ENCODE assay signal across 9 cellular contexts in genomic region chrX:40434947-40435346, GRCh38.
DNase-seq lines count a peak whose midpoint lies in the region; ATAC-seq and TF ChIP-seq lines count a peak whose summit lies in the region.
"Had no signal": no experiment of that assay in that cellular context is flagged by ENCODE, and none has a peak within 500 bp of the region (broad histone marks: within the 10 kb centered on the region; RNA-seq: fewer than 3 reads in every experiment).

No MANE protein-coding gene starts in this region.

- no peak for ATAC-seq in activated naive CD8-positive, alpha-beta T cell treated with anti-CD3 and anti-CD28 coated beads, Interleukin-2, amount 50 U/mL, for 24 hours
- no peak for ATAC-seq in activated T-cell treated with anti-CD3 and anti-CD28 coated beads, Interleukin-2, amount 50 U/mL, for 72 hours (replicated peaks in 1 of 2)

- H3K4me1 Mint-ChIP-seq in activated naive CD8-positive, alpha-beta T cell treated with anti-CD3 and anti-CD28 coated beads, Interleukin-2, amount 50 U/mL, for 24 hours = peaks cover 8% of the 10 kb centered on the region
- no peaks in the 10 kb centered on the region for H3K4me1 Mint-ChIP-seq in activated T-cell treated with anti-CD3 and anti-CD28 coated beads, Interleukin-2, amount 50 U/mL, for 72 hours (ENCODE audit: low read depth)

- DNase-seq in C1 segment of cervical spinal cord (lab: John Stamatoyannopoulos, UW) (peak in 10 of 14 donors; percentile 1 to 50 (median 29)), NCI-H2171 treated with DMSO at 0.1 percent for 48 hours (lab: John Stamatoyannopoulos, UW) (peak; percentile 78), erythroblast (lab: John Stamatoyannopoulos, UW) (peak; percentile 50), mucosa of gallbladder (ENCODE audit: low spot score) (peak; percentile 12), NCI-H128 (lab: John Stamatoyannopoulos, UW; ENCODE audit: unreplicated experiment) (no peak), SKM-1 (lab: John Stamatoyannopoulos, UW; ENCODE audit: unreplicated experiment) (no peak)
- no peak for DNase-seq in activated naive CD8-positive, alpha-beta T cell treated with anti-CD3 and anti-CD28 coated beads, Interleukin-2, amount 50 U/mL, for 24 hours
- no peak for DNase-seq in activated T-cell treated with anti-CD3 and anti-CD28 coated beads, Interleukin-2, amount 50 U/mL, for 72 hours
- DNase-seq: NCI-H524 treated with DMSO at 0.1 percent for 48 hours had no signal

- H3K9me3 Mint-ChIP-seq in activated naive CD8-positive, alpha-beta T cell treated with anti-CD3 and anti-CD28 coated beads, Interleukin-2, amount 50 U/mL, for 24 hours = peaks cover 4% of the 10 kb centered on the region
- no peaks in the 10 kb centered on the region for H3K9me3 Mint-ChIP-seq in activated T-cell treated with anti-CD3 and anti-CD28 coated beads, Interleukin-2, amount 50 U/mL, for 72 hours

- H3K4me3 Mint-ChIP-seq in activated naive CD8-positive, alpha-beta T cell treated with anti-CD3 and anti-CD28 coated beads, Interleukin-2, amount 50 U/mL, for 24 hours = no peak overlapping the region
- no peak overlapping the region for H3K4me3 Mint-ChIP-seq in activated T-cell treated with anti-CD3 and anti-CD28 coated beads, Interleukin-2, amount 50 U/mL, for 72 hours

- no peaks in the 10 kb centered on the region for H3K36me3 Mint-ChIP-seq in activated naive CD8-positive, alpha-beta T cell treated with anti-CD3 and anti-CD28 coated beads, Interleukin-2, amount 50 U/mL, for 24 hours (ENCODE audit: low read depth)
- peaks cover 1 to 4% of the 10 kb centered on the region in 2 donors for H3K36me3 Mint-ChIP-seq in activated T-cell treated with anti-CD3 and anti-CD28 coated beads, Interleukin-2, amount 50 U/mL, for 72 hours (ENCODE audit: insufficient read depth in 2 of 2)

- no peaks in the 10 kb centered on the region for H3K27me3 Mint-ChIP-seq in activated naive CD8-positive, alpha-beta T cell treated with anti-CD3 and anti-CD28 coated beads, Interleukin-2, amount 50 U/mL, for 24 hours
- peaks cover 21% of the 10 kb centered on the region for H3K27me3 Mint-ChIP-seq in activated T-cell treated with anti-CD3 and anti-CD28 coated beads, Interleukin-2, amount 50 U/mL, for 72 hours (ENCODE audit: low read depth)

- H3K27ac Mint-ChIP-seq in activated naive CD8-positive, alpha-beta T cell treated with anti-CD3 and anti-CD28 coated beads, Interleukin-2, amount 50 U/mL, for 24 hours = no peak overlapping the region
- no peak overlapping the region for H3K27ac Mint-ChIP-seq in activated T-cell treated with anti-CD3 and anti-CD28 coated beads, Interleukin-2, amount 50 U/mL, for 72 hours

- TF ChIP-seq POLR2A in erythroblast (IDR thresholded peaks at IDR 0.05; ENCODE audit: low read length) = no peak

Comparison
In these comparisons a context has a peak if more than half of its experiments do, and no peak if none do; other contexts are left out.
1. DNase-seq: peak in C1 segment of cervical spinal cord (10 of 14), NCI-H2171 treated with DMSO at 0.1 percent for 48 hours (single experiment), erythroblast (2 of 2) and mucosa of gallbladder (single experiment); none in activated naive CD8-positive, alpha-beta T cell treated with anti-CD3 and anti-CD28 coated beads, Interleukin-2, amount 50 U/mL, for 24 hours (single experiment), NCI-H128 (single experiment), SKM-1 (single experiment) and activated T-cell treated with anti-CD3 and anti-CD28 coated beads, Interleukin-2, amount 50 U/mL, for 72 hours (0 of 2).